In the genomic region with DNA sequence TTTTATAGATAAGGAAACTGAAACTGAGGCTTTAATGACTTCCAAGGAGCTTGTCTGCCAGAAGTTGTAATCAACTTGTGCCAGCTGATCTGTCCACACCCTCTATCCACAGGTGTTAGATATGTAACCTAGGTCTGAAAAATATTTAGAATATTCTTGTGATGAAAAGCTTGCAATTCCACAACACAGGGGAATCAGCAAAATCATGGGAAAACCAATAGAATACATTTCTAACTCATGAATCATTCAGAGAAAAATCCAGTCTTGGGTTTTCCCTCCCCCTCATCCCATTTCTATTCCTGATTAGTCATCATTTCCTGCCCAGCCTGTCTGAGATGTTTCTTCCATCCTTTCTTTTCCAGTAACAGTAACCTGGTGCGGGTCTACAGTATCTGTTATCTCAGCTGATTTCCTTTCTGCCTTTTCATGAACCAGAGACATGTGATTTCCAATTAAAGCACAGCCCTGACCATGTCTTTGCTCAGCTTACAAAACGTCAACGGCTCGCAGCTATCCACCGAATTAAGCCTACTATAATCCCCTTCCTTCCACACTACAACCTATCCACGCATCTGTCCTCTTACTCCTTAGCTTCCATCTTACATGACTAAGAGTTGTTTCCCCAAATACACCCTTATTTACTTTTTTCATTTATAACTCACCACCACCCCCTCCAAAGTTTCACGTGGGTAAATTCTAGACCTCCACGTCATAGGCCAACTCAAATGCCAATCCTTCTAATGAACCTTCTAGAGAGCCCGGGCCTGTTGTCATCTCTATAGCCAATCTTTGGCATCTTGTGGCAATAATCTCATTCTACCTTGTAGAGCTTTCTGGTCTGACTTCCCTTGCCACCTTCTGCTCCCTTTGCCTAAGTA, we compare ENCODE assay signal across 1 cellular context.
TF ChIP-seq lines count a peak whose summit lies in the region.

No MANE protein-coding gene starts in this region.

TF ChIP-seq in K562, 482 proteins besides CTCF, POLR2A, EP300 and RAD21 (continued from another document):
- TF ChIP-seq FIP1L1 (IDR thresholded peaks at IDR 0.05; ENCODE audit: low read depth, low read length, poor library complexity, severe bottlenecking) (no peak), NBN (IDR thresholded peaks at IDR 0.05; ENCODE audit: low read depth) (no peak), MTF1 (CRISPR knock-in tag; IDR thresholded peaks at IDR 0.05; ENCODE audit: borderline replicate concordance) (no peak), RCOR1 (IDR thresholded peaks at IDR 0.05; ENCODE audit: borderline replicate concordance in 1 of 2, low read depth in 2 of 2, low read length in 2 of 2) (0 out of 4 replicates have a peak, but pooled peaks of 1 of the 2 experiments have one; percentile 15), ZNF707 (CRISPR knock-in tag; conservative IDR thresholded peaks at IDR 0.05) (no peak), MAFF (IDR thresholded peaks at IDR 0.05; ENCODE audit: low read length) (peak; percentile 65), NFRKB (IDR thresholded peaks at IDR 0.05; ENCODE audit: low read depth) (peak; percentile 56; the same call in 1 of the 2 replicates), VEZF1 (CRISPR knock-in tag; IDR thresholded peaks at IDR 0.05) (no peak), ZNF224 (CRISPR knock-in tag; IDR thresholded peaks at IDR 0.05) (no peak), TEAD4 (IDR thresholded peaks at IDR 0.05; ENCODE audit: low read length) (no peak), TEAD4 (CRISPR knock-in tag; IDR thresholded peaks at IDR 0.05; ENCODE audit: borderline replicate concordance) (no peak), E2F6 (IDR thresholded peaks at IDR 0.05; ENCODE audit: borderline replicate concordance in 1 of 2, extremely low read depth in 1 of 2, insufficient read depth in 1 of 2, insufficient read length in 1 of 2, low read depth in 1 of 2, low read length in 1 of 2, poor library complexity in 1 of 2, severe bottlenecking in 1 of 2) (no peak), ZNF175 (CRISPR knock-in tag; IDR thresholded peaks at IDR 0.05; ENCODE audit: low read depth) (no peak), CBX8 (IDR thresholded peaks at IDR 0.05; ENCODE audit: borderline replicate concordance, extremely low read depth, low read depth, low read length, poor library complexity, severe bottlenecking) (no peak), KDM1A (IDR thresholded peaks at IDR 0.05) (peak; percentile 66 to 72), NEUROD1 (IDR thresholded peaks at IDR 0.05; ENCODE audit: borderline replicate concordance, low read depth, low read length, partially characterized antibody) (peak; percentile 18), ID3 (CRISPR knock-in tag; IDR thresholded peaks at IDR 0.05) (no peak), ID3 (tag; IDR thresholded peaks at IDR 0.05) (0 out of 2 replicates have a peak, but pooled peaks have one; percentile 21), TBL1XR1 (IDR thresholded peaks at IDR 0.05; ENCODE audit: low read length in 2 of 2) (0 out of 4 replicates have a peak, but pooled peaks of 1 of the 2 experiments have one; percentile 32), ATF7 (IDR thresholded peaks at IDR 0.05) (no peak), RB1 (IDR thresholded peaks at IDR 0.05; ENCODE audit: low read depth) (no peak), TAL1 (IDR thresholded peaks at IDR 0.05) (peak; percentile 8; the same call in 1 of the 2 replicates), MEIS2 (IDR thresholded peaks at IDR 0.05; ENCODE audit: partially characterized antibody) (peak; percentile 54), RNF2 (IDR thresholded peaks at IDR 0.05) (no peak), SMARCA5 (IDR thresholded peaks at IDR 0.05) (0 out of 2 replicates have a peak, but pooled peaks have one; percentile 30), HDAC6 (IDR thresholded peaks at IDR 0.05; ENCODE audit: low read depth, low read length) (no peak), ZNF24 (IDR thresholded peaks at IDR 0.05) (no peak)
- TF ChIP-seq, protein P1, sequence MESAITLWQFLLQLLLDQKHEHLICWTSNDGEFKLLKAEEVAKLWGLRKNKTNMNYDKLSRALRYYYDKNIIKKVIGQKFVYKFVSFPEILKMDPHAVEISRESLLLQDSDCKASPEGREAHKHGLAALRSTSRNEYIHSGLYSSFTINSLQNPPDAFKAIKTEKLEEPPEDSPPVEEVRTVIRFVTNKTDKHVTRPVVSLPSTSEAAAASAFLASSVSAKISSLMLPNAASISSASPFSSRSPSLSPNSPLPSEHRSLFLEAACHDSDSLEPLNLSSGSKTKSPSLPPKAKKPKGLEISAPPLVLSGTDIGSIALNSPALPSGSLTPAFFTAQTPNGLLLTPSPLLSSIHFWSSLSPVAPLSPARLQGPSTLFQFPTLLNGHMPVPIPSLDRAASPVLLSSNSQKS (CRISPR knock-in tag; IDR thresholded peaks at IDR 0.05): no peak
- TF ChIP-seq, protein P2, sequence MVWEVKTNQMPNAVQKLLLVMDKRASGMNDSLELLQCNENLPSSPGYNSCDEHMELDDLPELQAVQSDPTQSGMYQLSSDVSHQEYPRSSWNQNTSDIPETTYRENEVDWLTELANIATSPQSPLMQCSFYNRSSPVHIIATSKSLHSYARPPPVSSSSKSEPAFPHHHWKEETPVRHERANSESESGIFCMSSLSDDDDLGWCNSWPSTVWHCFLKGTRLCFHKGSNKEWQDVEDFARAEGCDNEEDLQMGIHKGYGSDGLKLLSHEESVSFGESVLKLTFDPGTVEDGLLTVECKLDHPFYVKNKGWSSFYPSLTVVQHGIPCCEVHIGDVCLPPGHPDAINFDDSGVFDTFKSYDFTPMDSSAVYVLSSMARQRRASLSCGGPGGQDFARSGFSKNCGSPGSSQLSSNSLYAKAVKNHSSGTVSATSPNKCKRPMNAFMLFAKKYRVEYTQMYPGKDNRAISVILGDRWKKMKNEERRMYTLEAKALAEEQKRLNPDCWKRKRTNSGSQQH (CRISPR knock-in tag; IDR thresholded peaks at IDR 0.05): 0 out of 2 replicates have a peak, but pooled peaks have one; percentile 51
- TF ChIP-seq, protein P3, sequence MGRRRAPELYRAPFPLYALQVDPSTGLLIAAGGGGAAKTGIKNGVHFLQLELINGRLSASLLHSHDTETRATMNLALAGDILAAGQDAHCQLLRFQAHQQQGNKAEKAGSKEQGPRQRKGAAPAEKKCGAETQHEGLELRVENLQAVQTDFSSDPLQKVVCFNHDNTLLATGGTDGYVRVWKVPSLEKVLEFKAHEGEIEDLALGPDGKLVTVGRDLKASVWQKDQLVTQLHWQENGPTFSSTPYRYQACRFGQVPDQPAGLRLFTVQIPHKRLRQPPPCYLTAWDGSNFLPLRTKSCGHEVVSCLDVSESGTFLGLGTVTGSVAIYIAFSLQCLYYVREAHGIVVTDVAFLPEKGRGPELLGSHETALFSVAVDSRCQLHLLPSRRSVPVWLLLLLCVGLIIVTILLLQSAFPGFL (CRISPR knock-in tag; IDR thresholded peaks at IDR 0.05): no peak
- TF ChIP-seq, protein P4, sequence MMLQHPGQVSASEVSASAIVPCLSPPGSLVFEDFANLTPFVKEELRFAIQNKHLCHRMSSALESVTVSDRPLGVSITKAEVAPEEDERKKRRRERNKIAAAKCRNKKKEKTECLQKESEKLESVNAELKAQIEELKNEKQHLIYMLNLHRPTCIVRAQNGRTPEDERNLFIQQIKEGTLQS (IDR thresholded peaks at IDR 0.05): peak; percentile 86
- TF ChIP-seq, protein P4 (CRISPR knock-in tag; conservative IDR thresholded peaks at IDR 0.05): no peak
